In genomic region chr16:8660841-8661301, GRCh38 we compare ENCODE assay signal across 8 cellular contexts. TPM values are rescaled to one million over a fixed set of nuclear protein-coding genes. Genes with fewer than 3 reads are reported as not detected.
DNase-seq lines count a peak whose midpoint lies in the region; ATAC-seq and TF ChIP-seq lines count a peak whose summit lies in the region.

No MANE protein-coding gene starts in this region.

- no peak overlapping the region for H2BK15ac ChIP-seq in mesenchymal stem cell (ENCODE audit: low read depth, poor library complexity, severe bottlenecking)

- no peak overlapping the region for H3K23ac ChIP-seq in mesenchymal stem cell (ENCODE audit: low read length in 2 of 2)

- H3K4me1 Mint-ChIP-seq in activated CD4-positive, alpha-beta memory T cell treated with anti-CD3 and anti-CD28 coated beads for 36 hours (ENCODE audit: low read depth) = peaks cover 4% of the 10 kb centered on the region

- no peak overlapping the region for H2BK120ac ChIP-seq in mesenchymal stem cell (ENCODE audit: low read depth, low read length)

- H3K4me3 ChIP-seq in HFF-Myc (replicated peaks; ENCODE audit: low read depth, low read length) = no peak overlapping the region
- H3K4me3 ChIP-seq in endocrine pancreas (ENCODE audit: control insufficient read depth, insufficient read depth, low read length) = no peak overlapping the region
- no peak overlapping the region for H3K4me3 ChIP-seq in mesenchymal stem cell (ENCODE audit: insufficient read depth in 1 of 2, low read depth in 1 of 2, low read length in 2 of 2)
- H3K4me3 ChIP-seq in stomach = no peak overlapping the region

- POLR2A ChIA-PET in activated CD4-positive, alpha-beta memory T cell treated with anti-CD3 and anti-CD28 coated beads for 36 hours (lab: Charles Lee) = interaction anchor here (1.5 kb wide), 1 partner anchor 208 kb away, joined by 3 read pairs; the partner anchor contains the start of gene CARHSP1

- TF ChIP-seq POLR2A in stomach (IDR thresholded peaks at IDR 0.05) = no peak

- peaks cover 1% of the 10 kb centered on the region for H3K36me3 Mint-ChIP-seq in activated CD4-positive, alpha-beta memory T cell treated with anti-CD3 and anti-CD28 coated beads for 36 hours

- no peak for TF ChIP-seq EP300 in stomach (IDR thresholded peaks at IDR 0.05)

- no peaks in the 10 kb centered on the region for H3K79me1 ChIP-seq in mesenchymal stem cell (replicated peaks; ENCODE audit: low read length, poor library complexity, severe bottlenecking)

- DNase-seq in COR-L47 (lab: John Stamatoyannopoulos, UW) (peak; percentile 73), HFF-Myc (ENCODE audit: extremely low read depth, low read depth) (peak; percentile 22), NCI-H446 (lab: John Stamatoyannopoulos, UW) (peak; percentile 25 to 69), mesenchymal stem cell (peak; percentile 62), stomach (peak; percentile 82)
- peak; percentile 76 for DNase-seq in activated CD4-positive, alpha-beta memory T cell treated with anti-CD3 and anti-CD28 coated beads for 36 hours

- TF ChIP-seq CTCF in HFF-Myc (IDR thresholded peaks at IDR 0.05; ENCODE audit: low read depth, low read length, missing control alignments) (peak; percentile 78), stomach (IDR thresholded peaks at IDR 0.05) (peak in 5 of 7 experiments; percentile 15 to 77 (median 69))

- no peak overlapping the region for H2AK5ac ChIP-seq in mesenchymal stem cell (ENCODE audit: low read length, severe bottlenecking)

- H2BK5ac ChIP-seq in mesenchymal stem cell (ENCODE audit: low read depth, low read length, poor library complexity, severe bottlenecking) = no peak overlapping the region

- 12% methylated on average over 13 of the region's 13 CpGs for WGBS in mesenchymal stem cell
- WGBS in stomach, 5 donors = 15 to 23% (median 15%) methylated on average over 7 to 13 of the region's 13 CpGs

- no peaks in the 10 kb centered on the region for H3K27me3 Mint-ChIP-seq in activated CD4-positive, alpha-beta memory T cell treated with anti-CD3 and anti-CD28 coated beads for 36 hours

- H3K18ac ChIP-seq in mesenchymal stem cell (ENCODE audit: low read depth in 1 of 2, low read length in 2 of 2) = no peak overlapping the region

- H2BK12ac ChIP-seq in mesenchymal stem cell (ENCODE audit: low read length in 2 of 2) = no peak overlapping the region

- no peak for ATAC-seq in GM21528 (IDR thresholded peaks at IDR 0.05; ENCODE audit: low FRiP score, unreplicated experiment)

- H3K4ac ChIP-seq in mesenchymal stem cell (ENCODE audit: low read depth in 1 of 2, low read length in 2 of 2) = no peak overlapping the region

- CTCF ChIA-PET in activated CD4-positive, alpha-beta memory T cell treated with anti-CD3 and anti-CD28 coated beads for 36 hours (lab: Charles Lee) = interaction anchor here (0.6 to 2.8 kb wide), 8 partner anchors 10 to 222 kb away, joined by 3 to 30 read pairs (median 4); partner anchors contain the start of genes LITAFD, PMM2 and TMEM186

- H3K4me2 ChIP-seq in mesenchymal stem cell (ENCODE audit: low read length, poor library complexity, severe bottlenecking) = peak overlapping the region; percentile 65

- H3K4me1 ChIP-seq in endocrine pancreas (ENCODE audit: control insufficient read depth, insufficient read depth, low read length) = no peaks in the 10 kb centered on the region
- peaks cover 2% of the 10 kb centered on the region for H3K4me1 ChIP-seq in mesenchymal stem cell (ENCODE audit: control insufficient read depth, insufficient read depth, low read depth, low read length)
- H3K4me1 ChIP-seq in stomach = no peaks in the 10 kb centered on the region

- intact Hi-C loops in activated CD4-positive, alpha-beta memory T cell treated with anti-CD3 and anti-CD28 coated beads for 36 hours (cut with micrococcal nuclease) = loop anchor here (1.0 to 2.0 kb wide), 2 partner anchors 131 to 220 kb away; no protein-coding TSS in a partner anchor
- intact Hi-C loops in stomach (cut with DNase I; ENCODE audit: low total_unique reads) = loop anchor here (5.0 to 10.0 kb wide), 2 partner anchors 134 to 221 kb away; partner anchors contain the start of genes LITAFD, PMM2 and TMEM186

- no peaks in the 10 kb centered on the region for H3K9me3 ChIP-seq in endocrine pancreas (ENCODE audit: control insufficient read depth, low read length)
- no peaks in the 10 kb centered on the region for H3K9me3 ChIP-seq in mesenchymal stem cell (ENCODE audit: control insufficient read depth, low read length)
- H3K9me3 ChIP-seq in stomach = no peaks in the 10 kb centered on the region

- H3K27me3 ChIP-seq in endocrine pancreas (ENCODE audit: control insufficient read depth, insufficient read depth, low read length) (no peaks in the 10 kb centered on the region), mesenchymal stem cell (ENCODE audit: control insufficient read depth in 1 of 2, insufficient read depth in 1 of 2, low read length in 2 of 2) (peaks cover 0 to 33% of the 10 kb centered on the region in 2 experiments), stomach (no peaks in the 10 kb centered on the region)

- H3K9ac ChIP-seq in endocrine pancreas (ENCODE audit: control insufficient read depth, insufficient read depth, low read length) (peak overlapping the region; percentile 14), mesenchymal stem cell (ENCODE audit: low read length) (no peak overlapping the region)

- H4K91ac ChIP-seq in mesenchymal stem cell (ENCODE audit: low read length) = no peak overlapping the region

- H3K27ac Mint-ChIP-seq in activated CD4-positive, alpha-beta memory T cell treated with anti-CD3 and anti-CD28 coated beads for 36 hours = no peak overlapping the region

- no peak overlapping the region for H3K14ac ChIP-seq in mesenchymal stem cell (ENCODE audit: low read length in 2 of 2)

- no peaks in the 10 kb centered on the region for H3K9me3 Mint-ChIP-seq in activated CD4-positive, alpha-beta memory T cell treated with anti-CD3 and anti-CD28 coated beads for 36 hours

- no peak overlapping the region for H2AFZ ChIP-seq in mesenchymal stem cell (ENCODE audit: low read depth, low read length)

- H3K27ac ChIP-seq in mesenchymal stem cell (ENCODE audit: low read length, poor library complexity, severe bottlenecking) (no peak overlapping the region), stomach (no peak overlapping the region)

- no peak overlapping the region for H3K4me3 Mint-ChIP-seq in activated CD4-positive, alpha-beta memory T cell treated with anti-CD3 and anti-CD28 coated beads for 36 hours

- H3K36me3 ChIP-seq in endocrine pancreas (ENCODE audit: control insufficient read depth, insufficient read depth, low read length) = no peaks in the 10 kb centered on the region
- H3K36me3 ChIP-seq in mesenchymal stem cell (ENCODE audit: control insufficient read depth in 1 of 2, insufficient read depth in 2 of 2, low read depth in 1 of 2, low read length in 2 of 2) = no peaks in the 10 kb centered on the region
- peaks cover 3 to 23% (median 21%) of the 10 kb centered on the region in 4 donors for H3K36me3 ChIP-seq in stomach

- no peak overlapping the region for H4K8ac ChIP-seq in mesenchymal stem cell (ENCODE audit: low read length)

RNA-seq across cellular contexts. Expression of gene ABAT, which starts 13.5 kb away (rescaled TPM):
- total RNA-seq in activated CD4-positive, alpha-beta memory T cell treated with anti-CD3 and anti-CD28 coated beads for 36 hours = 10 to 100 TPM in 1 of 2 experiments, 1 to 10 TPM in 1; 8.7 to 10.0 TPM
- 2.0 TPM for polyA plus RNA-seq in mesenchymal stem cell (2013, experiment 1 of 2)
- 2.1 TPM for polyA plus RNA-seq in mesenchymal stem cell (2013, experiment 2 of 2)
- 10 to 100 TPM in 2 of 5 donors, 1 to 10 TPM in 3; 2.9 to 10.3 (median 8.8) TPM for total RNA-seq in stomach
- 1 to 10 TPM; 3.9 to 5.4 (median 5.2) TPM for polyA plus RNA-seq in stomach

RNA-seq across cellular contexts. Expression of gene METTL22, which starts 39.4 kb away (rescaled TPM):
- 10 to 100 TPM; 26.4 to 30.8 TPM for total RNA-seq in activated CD4-positive, alpha-beta memory T cell treated with anti-CD3 and anti-CD28 coated beads for 36 hours
- 31.8 TPM for polyA plus RNA-seq in mesenchymal stem cell (2013, experiment 1 of 2)
- 31.8 TPM for polyA plus RNA-seq in mesenchymal stem cell (2013, experiment 2 of 2)
- total RNA-seq in stomach = 100 to 1,000 TPM in 2 of 5 donors, 10 to 100 TPM in 2, 1 to 10 TPM in 1; 8.8 to 186 (median 53.2) TPM
- 10 to 100 TPM; 17.9 to 23.5 (median 23.3) TPM for polyA plus RNA-seq in stomach

Comparison
In these comparisons a context has a peak if more than half of its experiments do, and no peak if none do; other contexts are left out.
1. DNase-seq: peak in every context shown above with its lines; median percentile 82 in stomach; 76 in activated CD4-positive, alpha-beta memory T cell treated with anti-CD3 and anti-CD28 coated beads for 36 hours; 73 in COR-L47; 62 in mesenchymal stem cell; 47 in NCI-H446; 22 in HFF-Myc.